In the genomic region with DNA sequence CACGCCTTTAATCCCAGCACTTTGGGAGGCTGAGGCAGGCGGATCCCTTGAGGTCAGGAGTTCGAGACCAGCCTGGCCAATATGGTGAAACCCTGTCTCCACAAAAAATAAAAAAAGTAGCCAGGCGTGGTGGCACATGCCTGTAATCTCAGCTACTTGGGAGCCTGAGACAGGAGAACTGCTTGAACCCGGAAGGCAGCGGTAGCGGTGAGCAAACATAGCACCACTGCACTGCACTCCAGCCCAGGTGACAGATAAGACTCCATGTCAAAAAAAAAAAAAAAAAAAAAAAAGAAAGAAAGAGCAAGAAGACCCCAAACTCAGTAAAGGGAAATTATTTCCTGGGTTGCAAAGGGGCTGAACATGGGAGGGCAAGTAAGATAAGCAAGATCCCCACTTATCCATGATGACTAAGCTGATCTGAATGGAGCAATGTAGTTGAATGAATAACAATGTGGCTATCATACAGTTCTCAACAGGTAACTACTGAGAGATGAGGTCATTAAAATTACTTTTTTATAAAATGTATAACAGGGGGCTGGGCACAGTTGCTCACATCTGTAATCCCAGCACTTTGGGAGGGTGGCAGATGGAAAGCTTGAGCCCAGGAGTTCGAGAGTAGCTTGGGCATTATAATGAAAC, we compare ENCODE assay signal across 1 cellular context.
TF ChIP-seq lines count a peak whose summit lies in the region.

No MANE protein-coding gene starts in this region.

TF ChIP-seq in HepG2, 621 proteins besides CTCF, POLR2A, EP300 and RAD21:
- TF ChIP-seq RFX5 (IDR thresholded peaks at IDR 0.05; ENCODE audit: low read depth, low read length) = no peak
- TF ChIP-seq CBX1 (IDR thresholded peaks at IDR 0.05; ENCODE audit: low read depth) = no peak
- TF ChIP-seq GABPA (IDR thresholded peaks at IDR 0.05; ENCODE audit: low read depth, low read length) = no peak
- TF ChIP-seq GABPA (CRISPR knock-in tag; IDR thresholded peaks at IDR 0.05; ENCODE audit: low read depth) = no peak
- TF ChIP-seq, protein P1, sequence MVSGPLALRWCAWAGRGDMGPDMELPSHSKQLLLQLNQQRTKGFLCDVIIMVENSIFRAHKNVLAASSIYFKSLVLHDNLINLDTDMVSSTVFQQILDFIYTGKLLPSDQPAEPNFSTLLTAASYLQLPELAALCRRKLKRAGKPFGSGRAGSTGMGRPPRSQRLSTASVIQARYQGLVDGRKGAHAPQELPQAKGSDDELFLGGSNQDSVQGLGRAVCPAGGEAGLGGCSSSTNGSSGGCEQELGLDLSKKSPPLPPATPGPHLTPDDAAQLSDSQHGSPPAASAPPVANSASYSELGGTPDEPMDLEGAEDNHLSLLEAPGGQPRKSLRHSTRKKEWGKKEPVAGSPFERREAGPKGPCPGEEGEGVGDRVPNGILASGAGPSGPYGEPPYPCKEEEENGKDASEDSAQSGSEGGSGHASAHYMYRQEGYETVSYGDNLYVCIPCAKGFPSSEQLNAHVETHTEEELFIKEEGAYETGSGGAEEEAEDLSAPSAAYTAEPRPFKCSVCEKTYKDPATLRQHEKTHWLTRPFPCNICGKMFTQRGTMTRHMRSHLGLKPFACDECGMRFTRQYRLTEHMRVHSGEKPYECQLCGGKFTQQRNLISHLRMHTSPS (CRISPR knock-in tag; IDR thresholded peaks at IDR 0.05; ENCODE audit: low read depth) = no peak
- no peak for TF ChIP-seq HDAC2 (CRISPR knock-in tag; IDR thresholded peaks at IDR 0.05)
- TF ChIP-seq, protein P2, sequence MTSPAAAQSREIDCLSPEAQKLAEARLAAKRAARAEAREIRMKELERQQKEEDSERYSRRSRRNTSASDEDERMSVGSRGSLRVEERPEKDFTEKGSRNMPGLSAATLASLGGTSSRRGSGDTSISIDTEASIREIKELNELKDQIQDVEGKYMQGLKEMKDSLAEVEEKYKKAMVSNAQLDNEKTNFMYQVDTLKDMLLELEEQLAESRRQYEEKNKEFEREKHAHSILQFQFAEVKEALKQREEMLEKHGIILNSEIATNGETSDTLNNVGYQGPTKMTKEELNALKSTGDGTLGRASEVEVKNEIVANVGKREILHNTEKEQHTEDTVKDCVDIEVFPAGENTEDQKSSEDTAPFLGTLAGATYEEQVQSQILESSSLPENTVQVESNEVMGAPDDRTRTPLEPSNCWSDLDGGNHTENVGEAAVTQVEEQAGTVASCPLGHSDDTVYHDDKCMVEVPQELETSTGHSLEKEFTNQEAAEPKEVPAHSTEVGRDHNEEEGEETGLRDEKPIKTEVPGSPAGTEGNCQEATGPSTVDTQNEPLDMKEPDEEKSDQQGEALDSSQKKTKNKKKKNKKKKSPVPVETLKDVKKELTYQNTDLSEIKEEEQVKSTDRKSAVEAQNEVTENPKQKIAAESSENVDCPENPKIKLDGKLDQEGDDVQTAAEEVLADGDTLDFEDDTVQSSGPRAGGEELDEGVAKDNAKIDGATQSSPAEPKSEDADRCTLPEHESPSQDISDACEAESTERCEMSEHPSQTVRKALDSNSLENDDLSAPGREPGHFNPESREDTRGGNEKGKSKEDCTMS (CRISPR knock-in tag; conservative IDR thresholded peaks at IDR 0.05) = no peak
- no peak for TF ChIP-seq RFX3 (CRISPR knock-in tag; IDR thresholded peaks at IDR 0.05)
- TF ChIP-seq POGZ (CRISPR knock-in tag; IDR thresholded peaks at IDR 0.05) = no peak
- TF ChIP-seq ZBTB7A (CRISPR knock-in tag; IDR thresholded peaks at IDR 0.05) = no peak
- TF ChIP-seq YY1 (IDR thresholded peaks at IDR 0.05; ENCODE audit: insufficient read depth, insufficient replicate concordance, low read depth, low read length) = no peak
